In the genomic region with DNA sequence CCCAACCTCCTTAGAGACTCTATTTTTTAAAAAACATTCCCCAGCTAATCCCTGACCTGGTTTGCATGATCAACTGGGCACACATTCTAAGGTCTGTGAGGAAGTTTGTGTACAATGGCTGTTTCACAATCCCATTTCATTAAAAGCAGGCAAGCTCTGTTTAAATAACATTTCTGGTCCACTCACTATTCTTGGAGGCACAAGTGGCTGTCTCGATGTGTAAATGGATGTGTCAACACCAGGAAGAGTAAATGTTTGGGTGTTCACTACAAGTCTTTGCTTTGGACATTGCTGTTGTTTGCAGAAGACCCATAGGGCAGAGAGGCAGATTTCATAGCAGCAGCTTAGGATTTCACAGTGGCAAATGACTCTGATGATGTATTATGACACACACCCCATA, we compare ENCODE assay signal across 1 cellular context.
TF ChIP-seq lines count a peak whose summit lies in the region.

No MANE protein-coding gene starts in this region.

TF ChIP-seq in HepG2, 621 proteins besides CTCF, POLR2A, EP300 and RAD21 (continued from another document and continues in another):
- TF ChIP-seq, protein P1, sequence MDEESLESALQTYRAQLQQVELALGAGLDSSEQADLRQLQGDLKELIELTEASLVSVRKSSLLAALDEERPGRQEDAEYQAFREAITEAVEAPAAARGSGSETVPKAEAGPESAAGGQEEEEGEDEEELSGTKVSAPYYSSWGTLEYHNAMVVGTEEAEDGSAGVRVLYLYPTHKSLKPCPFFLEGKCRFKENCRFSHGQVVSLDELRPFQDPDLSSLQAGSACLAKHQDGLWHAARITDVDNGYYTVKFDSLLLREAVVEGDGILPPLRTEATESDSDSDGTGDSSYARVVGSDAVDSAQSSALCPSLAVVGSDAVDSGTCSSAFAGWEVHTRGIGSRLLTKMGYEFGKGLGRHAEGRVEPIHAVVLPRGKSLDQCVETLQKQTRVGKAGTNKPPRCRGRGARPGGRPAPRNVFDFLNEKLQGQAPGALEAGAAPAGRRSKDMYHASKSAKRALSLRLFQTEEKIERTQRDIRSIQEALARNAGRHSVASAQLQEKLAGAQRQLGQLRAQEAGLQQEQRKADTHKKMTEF (CRISPR knock-in tag; IDR thresholded peaks at IDR 0.05) = peak; percentile 52; the same call in 1 of the 2 replicates
- TF ChIP-seq SOX5 (CRISPR knock-in tag; IDR thresholded peaks at IDR 0.05; ENCODE audit: borderline replicate concordance) (peak; percentile 72), POGZ (CRISPR knock-in tag; IDR thresholded peaks at IDR 0.05) (0 out of 2 replicates have a peak, but pooled peaks have one; percentile 39), ELF3 (CRISPR knock-in tag; IDR thresholded peaks at IDR 0.05) (peak; percentile 33; the same call in 1 of the 2 replicates), TCF7 (IDR thresholded peaks at IDR 0.05; ENCODE audit: low read depth) (peak; percentile 35), NONO (IDR thresholded peaks at IDR 0.05) (no peak), NONO (CRISPR knock-in tag; conservative IDR thresholded peaks at IDR 0.05) (no peak), ISL2 (CRISPR knock-in tag; IDR thresholded peaks at IDR 0.05) (peak; percentile 61; the same call in 1 of the 2 replicates), NCOA2 (CRISPR knock-in tag; IDR thresholded peaks at IDR 0.05) (peak; percentile 63; the same call in 1 of the 2 replicates), SMC3 (IDR thresholded peaks at IDR 0.05; ENCODE audit: low read length) (0 out of 2 replicates have a peak, but pooled peaks have one; percentile 5), ZMYM4 (CRISPR knock-in tag; IDR thresholded peaks at IDR 0.05) (peak; percentile 57), FOSL2 (CRISPR knock-in tag; IDR thresholded peaks at IDR 0.05) (peak; percentile 32), PITX1 (CRISPR knock-in tag; IDR thresholded peaks at IDR 0.05) (peak; percentile 68; the same call in 1 of the 2 replicates), HOXA5 (CRISPR knock-in tag; IDR thresholded peaks at IDR 0.05) (peak; percentile 45; the same call in 1 of the 2 replicates), FOXP1 (IDR thresholded peaks at IDR 0.05) (0 out of 2 replicates have a peak, but pooled peaks have one; percentile 37), FOXP1 (CRISPR knock-in tag; IDR thresholded peaks at IDR 0.05) (peak; percentile 91), ETV5 (CRISPR knock-in tag; IDR thresholded peaks at IDR 0.05; ENCODE audit: borderline replicate concordance) (peak; percentile 30; the same call in 1 of the 2 replicates), FOXK1 (CRISPR knock-in tag; IDR thresholded peaks at IDR 0.05; ENCODE audit: borderline replicate concordance, low read depth) (peak; percentile 78), TBX2 (CRISPR knock-in tag; IDR thresholded peaks at IDR 0.05; ENCODE audit: borderline replicate concordance) (peak; percentile 87), LCORL (IDR thresholded peaks at IDR 0.05) (no peak), LCORL (CRISPR knock-in tag; IDR thresholded peaks at IDR 0.05) (peak; percentile 19; the same call in 1 of the 2 replicates), MIXL1 (CRISPR knock-in tag; IDR thresholded peaks at IDR 0.05) (peak; percentile 80; the same call in 1 of the 2 replicates), HDAC2 (CRISPR knock-in tag; IDR thresholded peaks at IDR 0.05) (peak; percentile 56; the same call in 1 of the 2 replicates), KAT8 (CRISPR knock-in tag; IDR thresholded peaks at IDR 0.05) (peak; percentile 25; the same call in 1 of the 2 replicates), FOXA1 (IDR thresholded peaks at IDR 0.05) (no peak), FOXA1 (CRISPR knock-in tag; IDR thresholded peaks at IDR 0.05) (peak; percentile 65; the same call in 1 of the 2 replicates), MLLT10 (CRISPR knock-in tag; IDR thresholded peaks at IDR 0.05) (no peak), CEBPG (CRISPR knock-in tag; IDR thresholded peaks at IDR 0.05) (peak; percentile 77; the same call in 1 of the 2 replicates), ZNF644 (CRISPR knock-in tag; IDR thresholded peaks at IDR 0.05; ENCODE audit: low read depth) (peak; percentile 62; the same call in 1 of the 2 replicates), CREB1 (IDR thresholded peaks at IDR 0.05) (no peak), CREB1 (CRISPR knock-in tag; IDR thresholded peaks at IDR 0.05) (peak; percentile 29; the same call in 1 of the 2 replicates), NFIC (IDR thresholded peaks at IDR 0.05; ENCODE audit: low read length) (peak; percentile 70; the same call in 1 of the 2 replicates), ZFP1 (CRISPR knock-in tag; IDR thresholded peaks at IDR 0.05) (no peak), REPIN1 (CRISPR knock-in tag; IDR thresholded peaks at IDR 0.05; ENCODE audit: borderline replicate concordance, low read depth) (0 out of 2 replicates have a peak, but pooled peaks have one; percentile 29), SKI (IDR thresholded peaks at IDR 0.05; ENCODE audit: partially characterized antibody) (peak; percentile 57), MTA3 (CRISPR knock-in tag; IDR thresholded peaks at IDR 0.05) (no peak), ZFP36L1 (CRISPR knock-in tag; IDR thresholded peaks at IDR 0.05) (peak; percentile 56; the same call in 1 of the 2 replicates), NR2F6 (IDR thresholded peaks at IDR 0.05) (peak; percentile 41; the same call in 1 of the 2 replicates), NR2F6 (CRISPR knock-in tag; IDR thresholded peaks at IDR 0.05) (no peak), RXRB (CRISPR knock-in tag; IDR thresholded peaks at IDR 0.05; ENCODE audit: borderline replicate concordance) (peak; percentile 18; the same call in 1 of the 2 replicates), TBX3 (IDR thresholded peaks at IDR 0.05; ENCODE audit: borderline replicate concordance) (peak; percentile 79; the same call in 1 of the 2 replicates), ZNF557 (CRISPR knock-in tag; IDR thresholded peaks at IDR 0.05) (no peak), WIZ (CRISPR knock-in tag; IDR thresholded peaks at IDR 0.05) (0 out of 2 replicates have a peak, but pooled peaks have one; percentile 54), ZNF292 (CRISPR knock-in tag; IDR thresholded peaks at IDR 0.05; ENCODE audit: borderline replicate concordance, low read depth) (peak; percentile 45; the same call in 1 of the 2 replicates)
- TF ChIP-seq, protein P2, sequence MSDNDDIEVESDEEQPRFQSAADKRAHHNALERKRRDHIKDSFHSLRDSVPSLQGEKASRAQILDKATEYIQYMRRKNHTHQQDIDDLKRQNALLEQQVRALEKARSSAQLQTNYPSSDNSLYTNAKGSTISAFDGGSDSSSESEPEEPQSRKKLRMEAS (IDR thresholded peaks at IDR 0.05) = peak; percentile 31; the same call in 1 of the 2 replicates
- TF ChIP-seq, protein P3, sequence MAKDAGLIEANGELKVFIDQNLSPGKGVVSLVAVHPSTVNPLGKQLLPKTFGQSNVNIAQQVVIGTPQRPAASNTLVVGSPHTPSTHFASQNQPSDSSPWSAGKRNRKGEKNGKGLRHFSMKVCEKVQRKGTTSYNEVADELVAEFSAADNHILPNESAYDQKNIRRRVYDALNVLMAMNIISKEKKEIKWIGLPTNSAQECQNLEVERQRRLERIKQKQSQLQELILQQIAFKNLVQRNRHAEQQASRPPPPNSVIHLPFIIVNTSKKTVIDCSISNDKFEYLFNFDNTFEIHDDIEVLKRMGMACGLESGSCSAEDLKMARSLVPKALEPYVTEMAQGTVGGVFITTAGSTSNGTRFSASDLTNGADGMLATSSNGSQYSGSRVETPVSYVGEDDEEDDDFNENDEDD (CRISPR knock-in tag; IDR thresholded peaks at IDR 0.05; ENCODE audit: borderline replicate concordance) = no peak
- TF ChIP-seq, protein P4, sequence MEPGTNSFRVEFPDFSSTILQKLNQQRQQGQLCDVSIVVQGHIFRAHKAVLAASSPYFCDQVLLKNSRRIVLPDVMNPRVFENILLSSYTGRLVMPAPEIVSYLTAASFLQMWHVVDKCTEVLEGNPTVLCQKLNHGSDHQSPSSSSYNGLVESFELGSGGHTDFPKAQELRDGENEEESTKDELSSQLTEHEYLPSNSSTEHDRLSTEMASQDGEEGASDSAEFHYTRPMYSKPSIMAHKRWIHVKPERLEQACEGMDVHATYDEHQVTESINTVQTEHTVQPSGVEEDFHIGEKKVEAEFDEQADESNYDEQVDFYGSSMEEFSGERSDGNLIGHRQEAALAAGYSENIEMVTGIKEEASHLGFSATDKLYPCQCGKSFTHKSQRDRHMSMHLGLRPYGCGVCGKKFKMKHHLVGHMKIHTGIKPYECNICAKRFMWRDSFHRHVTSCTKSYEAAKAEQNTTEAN (CRISPR knock-in tag; conservative IDR thresholded peaks at IDR 0.05) = peak; percentile 99
- TF ChIP-seq, protein P5, sequence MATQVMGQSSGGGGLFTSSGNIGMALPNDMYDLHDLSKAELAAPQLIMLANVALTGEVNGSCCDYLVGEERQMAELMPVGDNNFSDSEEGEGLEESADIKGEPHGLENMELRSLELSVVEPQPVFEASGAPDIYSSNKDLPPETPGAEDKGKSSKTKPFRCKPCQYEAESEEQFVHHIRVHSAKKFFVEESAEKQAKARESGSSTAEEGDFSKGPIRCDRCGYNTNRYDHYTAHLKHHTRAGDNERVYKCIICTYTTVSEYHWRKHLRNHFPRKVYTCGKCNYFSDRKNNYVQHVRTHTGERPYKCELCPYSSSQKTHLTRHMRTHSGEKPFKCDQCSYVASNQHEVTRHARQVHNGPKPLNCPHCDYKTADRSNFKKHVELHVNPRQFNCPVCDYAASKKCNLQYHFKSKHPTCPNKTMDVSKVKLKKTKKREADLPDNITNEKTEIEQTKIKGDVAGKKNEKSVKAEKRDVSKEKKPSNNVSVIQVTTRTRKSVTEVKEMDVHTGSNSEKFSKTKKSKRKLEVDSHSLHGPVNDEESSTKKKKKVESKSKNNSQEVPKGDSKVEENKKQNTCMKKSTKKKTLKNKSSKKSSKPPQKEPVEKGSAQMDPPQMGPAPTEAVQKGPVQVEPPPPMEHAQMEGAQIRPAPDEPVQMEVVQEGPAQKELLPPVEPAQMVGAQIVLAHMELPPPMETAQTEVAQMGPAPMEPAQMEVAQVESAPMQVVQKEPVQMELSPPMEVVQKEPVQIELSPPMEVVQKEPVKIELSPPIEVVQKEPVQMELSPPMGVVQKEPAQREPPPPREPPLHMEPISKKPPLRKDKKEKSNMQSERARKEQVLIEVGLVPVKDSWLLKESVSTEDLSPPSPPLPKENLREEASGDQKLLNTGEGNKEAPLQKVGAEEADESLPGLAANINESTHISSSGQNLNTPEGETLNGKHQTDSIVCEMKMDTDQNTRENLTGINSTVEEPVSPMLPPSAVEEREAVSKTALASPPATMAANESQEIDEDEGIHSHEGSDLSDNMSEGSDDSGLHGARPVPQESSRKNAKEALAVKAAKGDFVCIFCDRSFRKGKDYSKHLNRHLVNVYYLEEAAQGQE (IDR thresholded peaks at IDR 0.05; ENCODE audit: borderline replicate concordance in 1 of 2, low read depth in 1 of 2, low read length in 2 of 2) = peak in 1 of 2 experiments; percentile 46; a peak in 1 of 4 replicates
- TF ChIP-seq, protein P6, sequence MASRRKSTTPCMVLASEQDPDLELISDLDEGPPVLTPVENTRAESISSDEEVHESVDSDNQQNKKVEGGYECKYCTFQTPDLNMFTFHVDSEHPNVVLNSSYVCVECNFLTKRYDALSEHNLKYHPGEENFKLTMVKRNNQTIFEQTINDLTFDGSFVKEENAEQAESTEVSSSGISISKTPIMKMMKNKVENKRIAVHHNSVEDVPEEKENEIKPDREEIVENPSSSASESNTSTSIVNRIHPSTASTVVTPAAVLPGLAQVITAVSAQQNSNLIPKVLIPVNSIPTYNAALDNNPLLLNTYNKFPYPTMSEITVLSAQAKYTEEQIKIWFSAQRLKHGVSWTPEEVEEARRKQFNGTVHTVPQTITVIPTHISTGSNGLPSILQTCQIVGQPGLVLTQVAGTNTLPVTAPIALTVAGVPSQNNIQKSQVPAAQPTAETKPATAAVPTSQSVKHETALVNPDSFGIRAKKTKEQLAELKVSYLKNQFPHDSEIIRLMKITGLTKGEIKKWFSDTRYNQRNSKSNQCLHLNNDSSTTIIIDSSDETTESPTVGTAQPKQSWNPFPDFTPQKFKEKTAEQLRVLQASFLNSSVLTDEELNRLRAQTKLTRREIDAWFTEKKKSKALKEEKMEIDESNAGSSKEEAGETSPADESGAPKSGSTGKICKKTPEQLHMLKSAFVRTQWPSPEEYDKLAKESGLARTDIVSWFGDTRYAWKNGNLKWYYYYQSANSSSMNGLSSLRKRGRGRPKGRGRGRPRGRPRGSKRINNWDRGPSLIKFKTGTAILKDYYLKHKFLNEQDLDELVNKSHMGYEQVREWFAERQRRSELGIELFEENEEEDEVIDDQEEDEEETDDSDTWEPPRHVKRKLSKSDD (CRISPR knock-in tag; IDR thresholded peaks at IDR 0.05; ENCODE audit: low read depth) = peak; percentile 44; the same call in 1 of the 2 replicates
- TF ChIP-seq, protein P7, sequence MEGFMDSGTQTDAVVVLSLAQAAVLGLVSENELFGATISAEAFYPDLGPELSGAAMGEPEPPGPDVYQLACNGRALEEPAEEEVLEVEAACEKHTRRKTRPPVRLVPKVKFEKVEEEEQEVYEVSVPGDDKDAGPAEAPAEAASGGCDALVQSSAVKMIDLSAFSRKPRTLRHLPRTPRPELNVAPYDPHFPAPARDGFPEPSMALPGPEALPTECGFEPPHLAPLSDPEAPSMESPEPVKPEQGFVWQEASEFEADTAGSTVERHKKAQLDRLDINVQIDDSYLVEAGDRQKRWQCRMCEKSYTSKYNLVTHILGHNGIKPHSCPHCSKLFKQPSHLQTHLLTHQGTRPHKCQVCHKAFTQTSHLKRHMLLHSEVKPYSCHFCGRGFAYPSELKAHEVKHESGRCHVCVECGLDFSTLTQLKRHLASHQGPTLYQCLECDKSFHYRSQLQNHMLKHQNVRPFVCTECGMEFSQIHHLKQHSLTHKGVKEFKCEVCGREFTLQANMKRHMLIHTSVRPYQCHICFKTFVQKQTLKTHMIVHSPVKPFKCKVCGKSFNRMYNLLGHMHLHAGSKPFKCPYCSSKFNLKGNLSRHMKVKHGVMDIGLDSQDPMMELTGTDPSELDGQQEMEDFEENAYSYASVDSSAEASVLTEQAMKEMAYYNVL (CRISPR knock-in tag; IDR thresholded peaks at IDR 0.05; ENCODE audit: borderline replicate concordance) = peak; percentile 50; the same call in 1 of the 2 replicates
- TF ChIP-seq, protein P8, sequence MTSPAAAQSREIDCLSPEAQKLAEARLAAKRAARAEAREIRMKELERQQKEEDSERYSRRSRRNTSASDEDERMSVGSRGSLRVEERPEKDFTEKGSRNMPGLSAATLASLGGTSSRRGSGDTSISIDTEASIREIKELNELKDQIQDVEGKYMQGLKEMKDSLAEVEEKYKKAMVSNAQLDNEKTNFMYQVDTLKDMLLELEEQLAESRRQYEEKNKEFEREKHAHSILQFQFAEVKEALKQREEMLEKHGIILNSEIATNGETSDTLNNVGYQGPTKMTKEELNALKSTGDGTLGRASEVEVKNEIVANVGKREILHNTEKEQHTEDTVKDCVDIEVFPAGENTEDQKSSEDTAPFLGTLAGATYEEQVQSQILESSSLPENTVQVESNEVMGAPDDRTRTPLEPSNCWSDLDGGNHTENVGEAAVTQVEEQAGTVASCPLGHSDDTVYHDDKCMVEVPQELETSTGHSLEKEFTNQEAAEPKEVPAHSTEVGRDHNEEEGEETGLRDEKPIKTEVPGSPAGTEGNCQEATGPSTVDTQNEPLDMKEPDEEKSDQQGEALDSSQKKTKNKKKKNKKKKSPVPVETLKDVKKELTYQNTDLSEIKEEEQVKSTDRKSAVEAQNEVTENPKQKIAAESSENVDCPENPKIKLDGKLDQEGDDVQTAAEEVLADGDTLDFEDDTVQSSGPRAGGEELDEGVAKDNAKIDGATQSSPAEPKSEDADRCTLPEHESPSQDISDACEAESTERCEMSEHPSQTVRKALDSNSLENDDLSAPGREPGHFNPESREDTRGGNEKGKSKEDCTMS (CRISPR knock-in tag; conservative IDR thresholded peaks at IDR 0.05) = no peak
